In genomic region chr7:80699030-80699638, GRCh38 we compare ENCODE assay signal across 8 cellular contexts.
A peak's percentile ranks its signal among the peaks of the same experiment; 100 is the strongest.
DNase-seq lines count a peak whose midpoint lies in the region; ATAC-seq and TF ChIP-seq lines count a peak whose summit lies in the region.

No MANE protein-coding gene starts in this region.

- H3K27ac ChIP-seq in Karpas-422 (ENCODE audit: low read length) (no peak overlapping the region), PC-3 (ENCODE audit: low read length) (no peak overlapping the region), neuronal stem cell (replicated peaks; ENCODE audit: low read length) (no peak overlapping the region)

- no TSS peak for BruUV-seq in PC-3 (replicated peaks; lab: Mats Ljungman, UMichigan)

- H3K36me3 ChIP-seq in Karpas-422 (ENCODE audit: insufficient read depth, low read length), result no peaks in the 10 kb centered on the region
- H3K36me3 ChIP-seq in PC-3 (ENCODE audit: low read depth, low read length), result no peaks in the 10 kb centered on the region
- H3K36me3 ChIP-seq in neuronal stem cell (replicated peaks in 1 of 2; ENCODE audit: control insufficient read depth in 2 of 2, insufficient read depth in 2 of 2, low read length in 2 of 2), result no peaks in the 10 kb centered on the region

- H3K27me3 Mint-ChIP-seq in T-helper 2 cell treated with Interferon-gamma antibody and Interleukin-4, amounts not matched to agents 5 μg/mL and 100 μg/mL, for 36 hours (ENCODE audit: low read depth), result no peaks in the 10 kb centered on the region

- no peaks in the 10 kb centered on the region for H3K36me3 Mint-ChIP-seq in T-helper 2 cell treated with Interferon-gamma antibody and Interleukin-4, amounts not matched to agents 5 μg/mL and 100 μg/mL, for 36 hours (ENCODE audit: low read depth)

- no peaks in the 10 kb centered on the region for H3K9me3 Mint-ChIP-seq in T-helper 2 cell treated with Interferon-gamma antibody and Interleukin-4, amounts not matched to agents 5 μg/mL and 100 μg/mL, for 36 hours

- H3K4me2 ChIP-seq in Karpas-422 (ENCODE audit: low read depth, low read length, poor library complexity, severe bottlenecking), result no peak overlapping the region
- no peak overlapping the region for H3K4me2 ChIP-seq in PC-3 (ENCODE audit: low read length)
- no peak overlapping the region for H3K4me2 ChIP-seq in neuronal stem cell (ENCODE audit: insufficient read depth, low read length, poor library complexity, severe bottlenecking)

- no peak overlapping the region for H4K91ac ChIP-seq in neuronal stem cell (ENCODE audit: low read depth, low read length, poor library complexity)

- no peak overlapping the region for H3K18ac ChIP-seq in neuronal stem cell (ENCODE audit: low read length)

- no peak overlapping the region for H2AK5ac ChIP-seq in neuronal stem cell (ENCODE audit: low read depth, low read length)

- H2BK15ac ChIP-seq in neuronal stem cell (ENCODE audit: low read length), result no peak overlapping the region

- H4K8ac ChIP-seq in neuronal stem cell (ENCODE audit: low read depth, low read length), result no peak overlapping the region

- H3K79me2 ChIP-seq in Karpas-422 (ENCODE audit: low read length) (no peaks in the 10 kb centered on the region), PC-3 (ENCODE audit: low read length) (no peaks in the 10 kb centered on the region)

- H3F3A ChIP-seq in PC-3 (ENCODE audit: low read length, unreplicated experiment), result no peaks in the 10 kb centered on the region

- H3K4ac ChIP-seq in neuronal stem cell (ENCODE audit: low read length), result no peak overlapping the region

- H3K9ac ChIP-seq in Karpas-422 (ENCODE audit: low read length) (no peak overlapping the region), PC-3 (ENCODE audit: low read length) (no peak overlapping the region), neuronal stem cell (ENCODE audit: low read depth, low read length, poor library complexity) (no peak overlapping the region)

- no peak for TF ChIP-seq POLR2A in erythroblast (IDR thresholded peaks at IDR 0.05; ENCODE audit: low read length)

- H2BK12ac ChIP-seq in neuronal stem cell (ENCODE audit: low read length), result no peak overlapping the region

- CTCF ChIA-PET in PC-3 (lab: Charles Lee), result no interaction called here

- H2AFZ ChIP-seq in Karpas-422 (ENCODE audit: low read length), result no peak overlapping the region
- H2AFZ ChIP-seq in PC-3 (ENCODE audit: low read length), result peak overlapping the region; percentile 33; the same call in 1 of the 2 replicates
- peak overlapping the region; percentile 71 for H2AFZ ChIP-seq in neuronal stem cell (ENCODE audit: low read length)

- H3K27me3 ChIP-seq in Karpas-422 (ENCODE audit: low read length), result no peaks in the 10 kb centered on the region
- H3K27me3 ChIP-seq in PC-3 (ENCODE audit: low read length), result no peaks in the 10 kb centered on the region
- no peaks in the 10 kb centered on the region for H3K27me3 ChIP-seq in neuronal stem cell (ENCODE audit: control insufficient read depth in 3 of 3, insufficient read depth in 3 of 3, low read depth in 1 of 3, low read length in 3 of 3)

- TF ChIP-seq CTCF in PC-3 (conservative IDR thresholded peaks at IDR 0.05; ENCODE audit: low read depth, low read length), result peak; percentile 81

- H3K9me2 ChIP-seq in Karpas-422 (replicated peaks; ENCODE audit: insufficient read depth, low read length), result no peaks in the 10 kb centered on the region
- no peaks in the 10 kb centered on the region for H3K9me2 ChIP-seq in PC-3 (replicated peaks; ENCODE audit: low read length)

- no peaks in the 10 kb centered on the region for H3K79me1 ChIP-seq in neuronal stem cell (ENCODE audit: low read depth, low read length)

- DNase-seq in DMS53 (lab: John Stamatoyannopoulos, UW) (peak; percentile 78), Karpas-422 (peak; percentile 80), PC-3 (peak; percentile 85), erythroblast (lab: John Stamatoyannopoulos, UW) (peak; percentile 60 to 78), neuronal stem cell (ENCODE audit: low spot score) (peak; percentile 51)
- no peak for DNase-seq in T-helper 2 cell treated with Interferon-gamma antibody and Interleukin-4, amounts not matched to agents 5 μg/mL and 100 μg/mL, for 36 hours (ENCODE audit: low spot score)
- no peak for DNase-seq in activated CD8-positive, alpha-beta memory T cell treated with anti-CD3 and anti-CD28 coated beads, Interleukin-2, amount 50 U/mL, for 4 hours

- WGBS in neuronal stem cell (ENCODE audit: extremely low coverage in 2 of 2, insufficient read length in 2 of 2, insufficient replicate concordance in 1 of 2), 2 donors, result no CpG with 5 or more reads among the region's 5 CpGs

- ATAC-seq in GM21423 (IDR thresholded peaks at IDR 0.05; ENCODE audit: unreplicated experiment), result peak; percentile 75
- peak; percentile 70 for ATAC-seq in PC-3

- no peak overlapping the region for H3K4me3 Mint-ChIP-seq in T-helper 2 cell treated with Interferon-gamma antibody and Interleukin-4, amounts not matched to agents 5 μg/mL and 100 μg/mL, for 36 hours

- no peaks in the 10 kb centered on the region for H3K4me1 Mint-ChIP-seq in T-helper 2 cell treated with Interferon-gamma antibody and Interleukin-4, amounts not matched to agents 5 μg/mL and 100 μg/mL, for 36 hours (ENCODE audit: low read depth)

- H3K9me3 ChIP-seq in Karpas-422 (ENCODE audit: low read length) (no peaks in the 10 kb centered on the region), PC-3 (ENCODE audit: low read length) (no peaks in the 10 kb centered on the region), neuronal stem cell (replicated peaks in 1 of 2; ENCODE audit: control insufficient read depth in 2 of 2, insufficient read depth in 1 of 2, low read depth in 1 of 2, low read length in 2 of 2) (peaks cover 0 to 2% of the 10 kb centered on the region in 2 donors)

- no peak overlapping the region for H3K14ac ChIP-seq in neuronal stem cell (ENCODE audit: low read length)

- H3K4me1 ChIP-seq in Karpas-422 (ENCODE audit: low read length) (no peaks in the 10 kb centered on the region), PC-3 (ENCODE audit: insufficient read depth, low read length) (peaks cover 10% of the 10 kb centered on the region; the same call in 1 of the 2 replicates), neuronal stem cell (ENCODE audit: control insufficient read depth in 2 of 2, insufficient read depth in 1 of 2, low read depth in 1 of 2, low read length in 2 of 2) (peaks cover 0 to 11% of the 10 kb centered on the region in 2 donors)

- H3K4me3 ChIP-seq in Karpas-422 (ENCODE audit: low read length) (no peak overlapping the region), PC-3 (ENCODE audit: low read length) (no peak overlapping the region), neuronal stem cell (ENCODE audit: low read length in 2 of 2) (no peak overlapping the region)

- intact Hi-C loops in PC-3 (cut with micrococcal nuclease), result loop anchor here (1.0 to 5.0 kb wide), 5 partner anchors 38 to 771 kb away; no protein-coding TSS in a partner anchor

- H4K20me1 ChIP-seq in Karpas-422 (ENCODE audit: insufficient read depth, low read depth, low read length), result no peaks in the 10 kb centered on the region
- no peaks in the 10 kb centered on the region for H4K20me1 ChIP-seq in PC-3 (ENCODE audit: low read length)

- no peak overlapping the region for H2BK5ac ChIP-seq in neuronal stem cell (ENCODE audit: low read length)

- POLR2A ChIA-PET in PC-3 (lab: Charles Lee; ENCODE audit: unreplicated experiment), result no interaction called here

- H3K27ac Mint-ChIP-seq in T-helper 2 cell treated with Interferon-gamma antibody and Interleukin-4, amounts not matched to agents 5 μg/mL and 100 μg/mL, for 36 hours, result no peak overlapping the region

- H3K23ac ChIP-seq in neuronal stem cell (ENCODE audit: low read depth, low read length, poor library complexity), result no peak overlapping the region

- H2BK120ac ChIP-seq in neuronal stem cell (ENCODE audit: low read depth, low read length), result no peak overlapping the region

Comparison
In these comparisons a context has a peak if more than half of its experiments do, and no peak if none do; other contexts are left out.
1. DNase-seq: peak in DMS53 (single experiment), Karpas-422 (single experiment), PC-3 (single experiment), erythroblast (2 of 2) and neuronal stem cell (single experiment); none in T-helper 2 cell treated with Interferon-gamma antibody and Interleukin-4, amounts not matched to agents 5 μg/mL and 100 μg/mL, for 36 hours (single experiment) and activated CD8-positive, alpha-beta memory T cell treated with anti-CD3 and anti-CD28 coated beads, Interleukin-2, amount 50 U/mL, for 4 hours (single experiment).